ENCODE assay signal across 24 cellular contexts in genomic region chr10:131776496-131776895, GRCh38.
"Had no signal": no experiment of that assay in that cellular context is flagged by ENCODE, and none has a peak within 500 bp of the region (broad histone marks: within the 10 kb centered on the region; RNA-seq: fewer than 3 reads in every experiment).

No MANE protein-coding gene starts in this region.

- H3K27me3 ChIP-seq: brain microvascular endothelial cell, thyroid gland, upper lobe of right lung had no signal

- H3K4me1 Mint-ChIP-seq: activated CD4-positive, alpha-beta T cell treated with anti-CD3 and anti-CD28 coated beads, Interleukin-2, amount 10 ng/mL, durations not matched to agents 7 days and 5 days; activated naive CD8-positive, alpha-beta T cell treated with anti-CD3 and anti-CD28 coated beads, Interleukin-2, amount 50 U/mL, for 24 hours; memory B cell; T-cell had no signal

- H3K9me3 ChIP-seq: thyroid gland had no signal

- H3K4me3 Mint-ChIP-seq: activated CD4-positive, alpha-beta T cell treated with anti-CD3 and anti-CD28 coated beads, Interleukin-2, amount 10 ng/mL, durations not matched to agents 7 days and 5 days; activated naive CD8-positive, alpha-beta T cell treated with anti-CD3 and anti-CD28 coated beads, Interleukin-2, amount 50 U/mL, for 24 hours; activated T-cell treated with anti-CD3 and anti-CD28 coated beads, Interleukin-2, amount 50 U/mL, for 4 hours; effector memory CD8-positive, alpha-beta T cell; memory B cell; T-cell; T-helper 2 cell treated with Interferon-gamma antibody and Interleukin-4, amounts not matched to agents 5 μg/mL and 100 μg/mL, for 36 hours had no signal

- ATAC-seq: activated naive CD8-positive, alpha-beta T cell treated with anti-CD3 and anti-CD28 coated beads, Interleukin-2, amount 50 U/mL, for 24 hours; activated T-cell treated with anti-CD3 and anti-CD28 coated beads, Interleukin-2, amount 50 U/mL, for 4 hours; effector memory CD8-positive, alpha-beta T cell; gastrocnemius medialis; left cardiac atrium; SK-N-SH treated with all-trans-retinoic acid at 6 μM for 48 hours; T-cell; upper lobe of right lung had no signal

- H3K36me3 ChIP-seq: brain microvascular endothelial cell, esophagus squamous epithelium, gastrocnemius medialis, spleen, thyroid gland, upper lobe of right lung, WERI-Rb-1 had no signal

- H3K27me3 Mint-ChIP-seq: activated CD4-positive, alpha-beta T cell treated with anti-CD3 and anti-CD28 coated beads, Interleukin-2, amount 10 ng/mL, durations not matched to agents 7 days and 5 days had no signal

- H3K27ac ChIP-seq: brain microvascular endothelial cell, esophagus squamous epithelium, gastrocnemius medialis, spleen, thyroid gland, upper lobe of right lung, WERI-Rb-1 had no signal

- H3K4me3 ChIP-seq: esophagus squamous epithelium, gastrocnemius medialis, spleen, thyroid gland, upper lobe of right lung had no signal

- H3K4me1 ChIP-seq: esophagus squamous epithelium, gastrocnemius medialis, spleen, thyroid gland, upper lobe of right lung had no signal

- H3K27ac Mint-ChIP-seq: activated CD4-positive, alpha-beta T cell treated with anti-CD3 and anti-CD28 coated beads, Interleukin-2, amount 10 ng/mL, durations not matched to agents 7 days and 5 days; activated naive CD8-positive, alpha-beta T cell treated with anti-CD3 and anti-CD28 coated beads, Interleukin-2, amount 50 U/mL, for 24 hours; effector memory CD8-positive, alpha-beta T cell; memory B cell; progenitor cell of endocrine pancreas; T-cell; T-helper 2 cell treated with Interferon-gamma antibody and Interleukin-4, amounts not matched to agents 5 μg/mL and 100 μg/mL, for 36 hours had no signal

- H3K36me3 Mint-ChIP-seq: memory B cell, T-cell had no signal

- DNase-seq: activated CD4-positive, alpha-beta T cell treated with anti-CD3 and anti-CD28 coated beads, Interleukin-2, amount 10 ng/mL, durations not matched to agents 7 days and 5 days; activated CD4-positive, CD25-positive, alpha-beta regulatory T cell treated with anti-CD3 and anti-CD28 coated beads, Interleukin-2, amount 50 U/mL, for 72 hours; activated naive CD4-positive, alpha-beta T cell treated with anti-CD3 and anti-CD28 coated beads, Interleukin-2, amount 50 U/mL, for 16 hours; activated naive CD8-positive, alpha-beta T cell treated with anti-CD3 and anti-CD28 coated beads, Interleukin-2, amount 50 U/mL, for 24 hours; activated T-cell treated with anti-CD3 and anti-CD28 coated beads, Interleukin-2, amount 50 U/mL, for 4 hours; brain microvascular endothelial cell; caudate nucleus; effector memory CD8-positive, alpha-beta T cell; esophagus squamous epithelium; gastrocnemius medialis; hypothalamus; left cardiac atrium; retina; spleen; stimulated activated CD4-positive, alpha-beta T cell treated with anti-CD3 and anti-CD28 coated beads, Interleukin-4, amount 100 ng/mL, for 1 hour; stimulated activated naive CD4-positive, alpha-beta T cell treated with Interleukin-2 at 50 U/mL for 16 hours; T-cell; thyroid gland; upper lobe of right lung; WERI-Rb-1 had no signal
